ENCODE assay signal across 10 cellular contexts in genomic region chr2:176134978-176135575, GRCh38. TPM values are rescaled to one million over a fixed set of nuclear protein-coding genes. Genes with fewer than 3 reads are reported as not detected.
A peak's percentile ranks its signal among the peaks of the same experiment; 100 is the strongest.
DNase-seq lines count a peak whose midpoint lies in the region; ATAC-seq, FAIRE-seq and TF ChIP-seq lines count a peak whose summit lies in the region.
"Had no signal": no experiment of that assay in that cellular context is flagged by ENCODE, and none has a peak within 500 bp of the region (broad histone marks: within the 10 kb centered on the region; RNA-seq: fewer than 3 reads in every experiment).

No MANE protein-coding gene starts in this region.

- CTCF ChIA-PET in H1 (lab: Charles Lee; ENCODE audit: partially characterized antibody): interaction anchor here (2.5 to 4.5 kb wide), 2 partner anchors 14 to 25 kb away, joined by 14 to 24 read pairs; no protein-coding TSS in a partner anchor

- no peak overlapping the region; a peak in 1 of 4 replicates for H3K4me2 ChIP-seq in H1 (ENCODE audit: insufficient read depth in 1 of 2, low read depth in 2 of 2, low read length in 2 of 2)

- H4K5ac ChIP-seq in H1 (ENCODE audit: insufficient read length, low read depth, low read length): no peak overlapping the region

- H4K91ac ChIP-seq in H1 (replicated peaks; ENCODE audit: insufficient read length, low read length): no peak overlapping the region

- no peaks in the 10 kb centered on the region for H3K9me3 ChIP-seq in H1 (ENCODE audit: insufficient read depth in 2 of 2, low read depth in 1 of 2, low read length in 1 of 2)
- H3K9me3 ChIP-seq in sigmoid colon: no peaks in the 10 kb centered on the region

- H3K14ac ChIP-seq in H1 (ENCODE audit: insufficient read length): no peak overlapping the region

- H3K23me2 ChIP-seq in H1 (ENCODE audit: low read depth, low read length): peaks cover 3% of the 10 kb centered on the region; the same call in 1 of the 2 replicates

- H3K27me3 ChIP-seq in H1 (replicated peaks in 1 of 4; ENCODE audit: control insufficient read depth in 3 of 4, extremely low read depth in 1 of 4, insufficient read depth in 3 of 4, low read length in 3 of 4): peaks cover 92 to 100% (median 98%) of the 10 kb centered on the region in 4 experiments
- peaks cover 12 to 100% (median 85%) of the 10 kb centered on the region in 3 donors for H3K27me3 ChIP-seq in sigmoid colon

- TF ChIP-seq POLR2A in H1 (IDR thresholded peaks at IDR 0.05; ENCODE audit: control extremely low read depth in 1 of 2, low read depth in 2 of 2, low read length in 2 of 2) (no peak), sigmoid colon (IDR thresholded peaks at IDR 0.05) (no peak)

- no peak overlapping the region for H2BK5ac ChIP-seq in H1 (ENCODE audit: low read depth, low read length)

- no peak for TF ChIP-seq CTCF in H1 (IDR thresholded peaks at IDR 0.05; ENCODE audit: control extremely low read depth in 1 of 3, insufficient read depth in 1 of 3, low read depth in 1 of 3, low read length in 3 of 3)
- TF ChIP-seq CTCF in sigmoid colon (IDR thresholded peaks at IDR 0.05): no peak

- H3K4me1 ChIP-seq in H1 (replicated peaks in 1 of 4; ENCODE audit: control insufficient read depth in 3 of 4, insufficient read depth in 4 of 4, low read length in 3 of 4) (peaks cover 0 to 7% (median 3%) of the 10 kb centered on the region in 4 experiments; a peak in 5 of 7 replicates), sigmoid colon (peaks cover 0 to 46% (median 39%) of the 10 kb centered on the region in 4 donors)

- no peak overlapping the region for H2BK120ac ChIP-seq in H1 (replicated peaks; ENCODE audit: low read depth, low read length)

- no peak overlapping the region for H2BK20ac ChIP-seq in H1 (ENCODE audit: low read length)

- peaks cover 6 to 30% of the 10 kb centered on the region in 2 experiments for H4K20me1 ChIP-seq in H1 (replicated peaks in 1 of 2; ENCODE audit: control insufficient read depth in 1 of 2, insufficient read depth in 2 of 2, low read length in 2 of 2)

- no peaks in the 10 kb centered on the region for H3K79me2 ChIP-seq in H1 (ENCODE audit: control insufficient read depth in 1 of 2, insufficient read depth in 2 of 2, low read length in 2 of 2)

- H3K36me3 ChIP-seq in H1 (ENCODE audit: control insufficient read depth in 2 of 4, insufficient read depth in 4 of 4, low read length in 3 of 4) (peaks cover 0 to 19% (median 0%) of the 10 kb centered on the region in 4 experiments; a peak in 1 of 8 replicates), sigmoid colon (no peaks in the 10 kb centered on the region)

- WGBS in H1 (ENCODE audit: extremely low coverage in 1 of 2, insufficient coverage in 1 of 2, insufficient read length in 1 of 2, insufficient replicate concordance in 2 of 2, low coverage in 1 of 2, low lambda C conversion rate in 2 of 2, missing lambda C conversion rate in 1 of 2), 2 experiments: 36% methylated on average over 3 of the region's 3 CpGs; no CpG with 5 or more reads in 1 of the 2 experiments
- 58 to 75% methylated on average over 3 of the region's 3 CpGs for WGBS in sigmoid colon, 2 donors

- no peak for FAIRE-seq in H1 (lab: Jason Lieb, UNC)
- FAIRE-seq: bronchial epithelial cell had no signal

- peak; percentile 66 for DNase-seq in ELR (ENCODE audit: low read depth)
- DNase-seq in NCI-H526 treated with DMSO at 0.1 percent for 48 hours (lab: John Stamatoyannopoulos, UW): peak; percentile 30
- DNase-seq in H1 (ENCODE audit: low read depth in 1 of 2, low spot score in 2 of 2): peak in 1 of 2 experiments; percentile 33
- DNase-seq in sigmoid colon: peak; percentile 65
- no peak for DNase-seq in activated CD4-positive, alpha-beta T cell treated with anti-CD3 and anti-CD28 coated beads for 48 hours
- DNase-seq in activated gamma-delta T cell treated with Interleukin-2 at 50 U/mL for 16 hours: no peak
- DNase-seq: NCI-H1105, SIG-M5 had no signal

- TF ChIP-seq EP300 in H1 (IDR thresholded peaks at IDR 0.05; ENCODE audit: borderline replicate concordance in 1 of 2, low read depth in 2 of 2, low read length in 2 of 2) (no peak), sigmoid colon (IDR thresholded peaks at IDR 0.05) (no peak)

- H3K4me3 ChIP-seq in H1 (ENCODE audit: extremely low read depth in 1 of 4, insufficient read depth in 2 of 4, low read depth in 3 of 4, low read length in 4 of 4) (no peak overlapping the region), sigmoid colon (peak overlapping the region in 2 of 4 donors; percentile 58 to 66)

- no peak overlapping the region for H4K8ac ChIP-seq in H1 (ENCODE audit: extremely low read depth, insufficient read depth, low read length)

- H3K18ac ChIP-seq in H1 (ENCODE audit: extremely low read depth, low read length): no peak overlapping the region

- H2AK5ac ChIP-seq in H1 (ENCODE audit: low read depth, low read length): no peak overlapping the region

- intact Hi-C loops in sigmoid colon (cut with DNase I): loop anchor here (5.0 kb wide), 1 partner anchor 1012 kb away; no protein-coding TSS in a partner anchor

- no peak overlapping the region for H3K23ac ChIP-seq in H1 (ENCODE audit: insufficient read length)

- H3K56ac ChIP-seq in H1 (replicated peaks; ENCODE audit: insufficient read length, low read depth, low read length): no peak overlapping the region

- no peak overlapping the region for H2BK12ac ChIP-seq in H1 (ENCODE audit: low read depth, low read length)

- ATAC-seq in HG02588 (IDR thresholded peaks at IDR 0.05; ENCODE audit: unreplicated experiment): no peak

- no peak overlapping the region for H3K9ac ChIP-seq in H1 (replicated peaks in 1 of 4; ENCODE audit: extremely low read depth in 1 of 4, low read depth in 3 of 4, low read length in 3 of 4)

- H3K4ac ChIP-seq in H1 (replicated peaks; ENCODE audit: insufficient read length, low read depth, low read length): no peak overlapping the region

- POLR2A ChIA-PET in H1 (lab: Charles Lee; ENCODE audit: partially characterized antibody): no interaction called here

- no peak overlapping the region for H2BK15ac ChIP-seq in H1 (ENCODE audit: low read length)

- TF ChIP-seq RAD21 in H1 (IDR thresholded peaks at IDR 0.05 in 1 of 2, conservative IDR thresholded peaks at IDR 0.05 in 1 of 2; ENCODE audit: low read depth in 2 of 2, low read length in 2 of 2): no peak

- no peak overlapping the region for H3K27ac ChIP-seq in H1 (ENCODE audit: low read depth, low read length)
- H3K27ac ChIP-seq in sigmoid colon: peak overlapping the region; percentile 73 to 87 (median 82)

- H3K79me1 ChIP-seq in H1 (ENCODE audit: low read depth, low read length): no peaks in the 10 kb centered on the region

- no peak overlapping the region for H2AFZ ChIP-seq in H1 (ENCODE audit: low read length)

RNA-seq across cellular contexts. Expression of gene HOXD8, which starts 5.6 kb away (rescaled TPM):
- total RNA-seq in H1 (2021; fragmentation: NEBNext Ultra II Directional; extraction: Animal tissue kit (Norgen Biotek cat#: 25700)): not detected in 2 replicates
- polyA plus RNA-seq in H1 (2011; rRNA removed) (not detected in 2 replicates), sigmoid colon (10 to 100 TPM in 1 of 3 donors, 1 to 10 TPM in 2; 2.5 to 10.8 (median 3.4) TPM)
- polyA plus RNA-seq in H1 (2011; cell fraction: cytosol; rRNA removed): not detected
- polyA plus RNA-seq in H1 (2011; cell fraction: nucleus; rRNA removed): not detected
- not detected in 4 replicates for polyA plus RNA-seq in H1 (2012, experiment 1 of 2)
- not detected for polyA plus RNA-seq in H1 (2012, experiment 2 of 2)
- not detected for polyA plus RNA-seq in H1 (2013, experiment 1 of 2)
- not detected for polyA plus RNA-seq in H1 (2013, experiment 2 of 2)
- not detected in 2 replicates for polyA minus RNA-seq in H1 (2011; rRNA and poly(A)+ RNA removed)
- polyA minus RNA-seq in H1 (2011; cell fraction: cytosol; rRNA and poly(A)+ RNA removed): not detected
- not detected for polyA minus RNA-seq in H1 (2011; cell fraction: nucleus; rRNA and poly(A)+ RNA removed)
- 10 to 100 TPM; 10.2 to 19.7 (median 16.5) TPM for total RNA-seq in sigmoid colon
- total RNA-seq: bronchial epithelial cell had no signal

RNA-seq across cellular contexts. Expression of gene HOXD9, which starts 12.6 kb away (rescaled TPM):
- not detected in 2 replicates for total RNA-seq in H1 (2021; fragmentation: NEBNext Ultra II Directional; extraction: Animal tissue kit (Norgen Biotek cat#: 25700))
- polyA plus RNA-seq in H1 (2011; rRNA removed) (not detected in 2 replicates), sigmoid colon (1 to 10 TPM in 2 of 3 donors, under 1 TPM in 1; 0.46 to 3.6 (median 1.8) TPM)
- not detected for polyA plus RNA-seq in H1 (2011; cell fraction: cytosol; rRNA removed)
- polyA plus RNA-seq in H1 (2011; cell fraction: nucleus; rRNA removed): not detected
- not detected in 4 replicates for polyA plus RNA-seq in H1 (2012, experiment 1 of 2)
- polyA plus RNA-seq in H1 (2012, experiment 2 of 2): not detected
- polyA plus RNA-seq in H1 (2013, experiment 1 of 2): not detected
- polyA plus RNA-seq in H1 (2013, experiment 2 of 2): not detected
- not detected in 2 replicates for polyA minus RNA-seq in H1 (2011; rRNA and poly(A)+ RNA removed)
- polyA minus RNA-seq in H1 (2011; cell fraction: cytosol; rRNA and poly(A)+ RNA removed): not detected
- not detected for polyA minus RNA-seq in H1 (2011; cell fraction: nucleus; rRNA and poly(A)+ RNA removed)
- 10 to 100 TPM; 10.6 to 27.1 (median 12.9) TPM for total RNA-seq in sigmoid colon
- total RNA-seq: bronchial epithelial cell had no signal

RNA-seq across cellular contexts. Expression of gene HOXD4, which starts 16.3 kb away (rescaled TPM):
- total RNA-seq in H1 (2021; fragmentation: NEBNext Ultra II Directional; extraction: Animal tissue kit (Norgen Biotek cat#: 25700)): not detected in 2 replicates
- polyA plus RNA-seq in H1 (2011; rRNA removed) (not detected in 2 replicates), sigmoid colon (1 to 10 TPM in 1 of 3 donors, under 1 TPM in 1, not detected in 1; 0.60 to 3.1 TPM)
- not detected for polyA plus RNA-seq in H1 (2011; cell fraction: cytosol; rRNA removed)
- polyA plus RNA-seq in H1 (2011; cell fraction: nucleus; rRNA removed): not detected
- not detected in 4 replicates for polyA plus RNA-seq in H1 (2012, experiment 1 of 2)
- polyA plus RNA-seq in H1 (2012, experiment 2 of 2): not detected
- polyA plus RNA-seq in H1 (2013, experiment 1 of 2): not detected
- not detected for polyA plus RNA-seq in H1 (2013, experiment 2 of 2)
- polyA minus RNA-seq in H1 (2011; rRNA and poly(A)+ RNA removed): not detected in 2 replicates
- not detected for polyA minus RNA-seq in H1 (2011; cell fraction: cytosol; rRNA and poly(A)+ RNA removed)
- not detected for polyA minus RNA-seq in H1 (2011; cell fraction: nucleus; rRNA and poly(A)+ RNA removed)
- total RNA-seq in sigmoid colon: 1 to 10 TPM; 3.4 to 8.0 (median 4.8) TPM
- total RNA-seq: bronchial epithelial cell had no signal

RNA-seq across cellular contexts. Expression of gene HOXD10, which starts 18.5 kb away (rescaled TPM):
- not detected in 2 replicates for total RNA-seq in H1 (2021; fragmentation: NEBNext Ultra II Directional; extraction: Animal tissue kit (Norgen Biotek cat#: 25700))
- polyA plus RNA-seq in H1 (2011; rRNA removed): not detected in 2 replicates
- not detected for polyA plus RNA-seq in H1 (2011; cell fraction: cytosol; rRNA removed)
- not detected for polyA plus RNA-seq in H1 (2011; cell fraction: nucleus; rRNA removed)
- not detected in 4 replicates for polyA plus RNA-seq in H1 (2012, experiment 1 of 2)
- polyA plus RNA-seq in H1 (2012, experiment 2 of 2): not detected
- polyA plus RNA-seq in H1 (2013, experiment 1 of 2): not detected
- polyA plus RNA-seq in H1 (2013, experiment 2 of 2): not detected
- polyA minus RNA-seq in H1 (2011; rRNA and poly(A)+ RNA removed): not detected in 2 replicates
- not detected for polyA minus RNA-seq in H1 (2011; cell fraction: cytosol; rRNA and poly(A)+ RNA removed)
- not detected for polyA minus RNA-seq in H1 (2011; cell fraction: nucleus; rRNA and poly(A)+ RNA removed)
- 10 to 100 TPM; 10.7 to 46.0 (median 17.9) TPM for total RNA-seq in sigmoid colon
- polyA plus RNA-seq in sigmoid colon: 1 to 10 TPM in 2 of 3 donors, under 1 TPM in 1; 0.23 to 2.4 (median 1.5) TPM
- total RNA-seq: bronchial epithelial cell had no signal

RNA-seq across cellular contexts. Expression of gene HOXD3, which starts 22.0 kb away (rescaled TPM):
- not detected in 2 replicates for total RNA-seq in H1 (2021; fragmentation: NEBNext Ultra II Directional; extraction: Animal tissue kit (Norgen Biotek cat#: 25700))
- not detected in 2 replicates for polyA plus RNA-seq in H1 (2011; rRNA removed)
- not detected for polyA plus RNA-seq in H1 (2011; cell fraction: cytosol; rRNA removed)
- polyA plus RNA-seq in H1 (2011; cell fraction: nucleus; rRNA removed): not detected
- polyA plus RNA-seq in H1 (2012, experiment 1 of 2): not detected in 4 replicates
- not detected for polyA plus RNA-seq in H1 (2012, experiment 2 of 2)
- polyA plus RNA-seq in H1 (2013, experiment 1 of 2): not detected
- not detected for polyA plus RNA-seq in H1 (2013, experiment 2 of 2)
- not detected in 2 replicates for polyA minus RNA-seq in H1 (2011; rRNA and poly(A)+ RNA removed)
- not detected for polyA minus RNA-seq in H1 (2011; cell fraction: cytosol; rRNA and poly(A)+ RNA removed)
- polyA minus RNA-seq in H1 (2011; cell fraction: nucleus; rRNA and poly(A)+ RNA removed): not detected
- total RNA-seq in sigmoid colon: 1 to 10 TPM in 3 of 4 donors, under 1 TPM in 1; 0.68 to 4.6 (median 4.1) TPM
- 1 to 10 TPM in 1 of 3 donors, under 1 TPM in 2; 0.60 to 1.4 (median 0.92) TPM for polyA plus RNA-seq in sigmoid colon
- total RNA-seq: bronchial epithelial cell had no signal

Comparison
In these comparisons a context has a peak if more than half of its experiments do, and no peak if none do; other contexts are left out.
1. DNase-seq: peak in ELR (single experiment), NCI-H526 treated with DMSO at 0.1 percent for 48 hours (single experiment) and sigmoid colon (single experiment); none in activated CD4-positive, alpha-beta T cell treated with anti-CD3 and anti-CD28 coated beads for 48 hours (single experiment) and activated gamma-delta T cell treated with Interleukin-2 at 50 U/mL for 16 hours (single experiment).
2. RNA of gene HOXD8, which starts 5.6 kb away (total RNA-seq): 10.2 to 19.7 TPM in sigmoid colon; not detected in H1; every median in the first group is over 10 times any median in the second.
3. RNA of gene HOXD9, which starts 12.6 kb away (total RNA-seq): 10.6 to 27.1 TPM in sigmoid colon; not detected in H1; every median in the first group is over 10 times any median in the second.